26 cellular contexts compared by ENCODE assay signal in the genomic region with DNA sequence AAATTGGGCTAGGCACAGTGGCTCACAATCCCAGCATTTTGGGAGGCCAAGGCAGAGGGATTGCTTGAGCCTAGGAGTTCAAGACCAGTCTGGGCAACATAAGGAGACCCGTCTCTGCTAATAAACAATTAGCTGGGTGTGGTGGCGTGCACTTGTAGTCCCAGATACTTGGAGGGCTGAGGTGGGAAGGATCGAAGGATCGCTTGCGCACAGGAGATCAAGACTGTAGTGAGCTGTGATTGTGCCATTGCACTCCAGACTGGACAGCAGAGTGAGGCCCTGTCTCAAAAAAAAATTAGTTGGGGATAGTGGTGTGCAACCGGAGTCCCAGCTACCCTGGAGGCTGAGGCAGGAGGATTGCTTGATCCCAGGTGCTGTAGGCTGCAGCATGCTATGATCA.
"Had no signal": no experiment of that assay in that cellular context is flagged by ENCODE, and none has a peak within 500 bp of the region (broad histone marks: within the 10 kb centered on the region; RNA-seq: fewer than 3 reads in every experiment).

No MANE protein-coding gene starts in this region.

- H3K4me1 ChIP-seq: breast epithelium, SJSA1 had no signal

- H3K4me2 ChIP-seq: KMS-11 had no signal

- ATAC-seq: activated CD4-positive, CD25-positive, alpha-beta regulatory T cell treated with anti-CD3 and anti-CD28 coated beads, Interleukin-2, amount 50 U/mL, for 24 hours; activated CD8-positive, alpha-beta T cell treated with anti-CD3 and anti-CD28 coated beads, Interleukin-2, amount 10 ng/mL, durations not matched to agents 7 days and 5 days; SK-N-SH treated with all-trans-retinoic acid at 6 μM for 48 hours; T-cell had no signal

- H3K36me3 ChIP-seq: breast epithelium, MG63, Peyer's patch, SJSA1, WERI-Rb-1 had no signal

- H3K27ac ChIP-seq: breast epithelium, KMS-11, Peyer's patch, RWPE1, SJSA1, WERI-Rb-1 had no signal

- H3K9me3 ChIP-seq: breast epithelium, MG63, Peyer's patch, SJSA1 had no signal

- H3K9ac ChIP-seq: KMS-11 had no signal

- H3K27me3 ChIP-seq: breast epithelium, MG63, Peyer's patch, SJSA1 had no signal

- H3K4me3 ChIP-seq: breast epithelium, MG63, Peyer's patch, SJSA1 had no signal

- DNase-seq: activated CD4-positive, alpha-beta T cell treated with anti-CD3 and anti-CD28 coated beads for 48 hours; activated CD4-positive, alpha-beta T cell treated with anti-CD3 and anti-CD28 coated beads, Interleukin-2, amount 50 U/mL, for 4 hours; activated CD8-positive, alpha-beta T cell treated with anti-CD3 and anti-CD28 coated beads, Interleukin-2, amount 10 ng/mL, durations not matched to agents 7 days and 5 days; activated effector memory CD4-positive, alpha-beta T cell treated with Interleukin-2 at 50 U/mL for 16 hours; activated naive CD4-positive, alpha-beta T cell; activated T-cell treated with anti-CD3 and anti-CD28 coated beads, Interleukin-2, amount 50 U/mL, for 24 hours; aorta; caudate nucleus; MG63; NCI-H1092 treated with DMSO at 0.1 percent for 48 hours; NCI-H1417 treated with DMSO at 0.1 percent for 48 hours; NCI-H1694; NCI-H2029; NCI-H446; NCI-H524; Peyer's patch; SHP77; T-cell; T-helper 2 cell; WERI-Rb-1 had no signal
